ENCODE assay signal across 9 cellular contexts in the genomic region with DNA sequence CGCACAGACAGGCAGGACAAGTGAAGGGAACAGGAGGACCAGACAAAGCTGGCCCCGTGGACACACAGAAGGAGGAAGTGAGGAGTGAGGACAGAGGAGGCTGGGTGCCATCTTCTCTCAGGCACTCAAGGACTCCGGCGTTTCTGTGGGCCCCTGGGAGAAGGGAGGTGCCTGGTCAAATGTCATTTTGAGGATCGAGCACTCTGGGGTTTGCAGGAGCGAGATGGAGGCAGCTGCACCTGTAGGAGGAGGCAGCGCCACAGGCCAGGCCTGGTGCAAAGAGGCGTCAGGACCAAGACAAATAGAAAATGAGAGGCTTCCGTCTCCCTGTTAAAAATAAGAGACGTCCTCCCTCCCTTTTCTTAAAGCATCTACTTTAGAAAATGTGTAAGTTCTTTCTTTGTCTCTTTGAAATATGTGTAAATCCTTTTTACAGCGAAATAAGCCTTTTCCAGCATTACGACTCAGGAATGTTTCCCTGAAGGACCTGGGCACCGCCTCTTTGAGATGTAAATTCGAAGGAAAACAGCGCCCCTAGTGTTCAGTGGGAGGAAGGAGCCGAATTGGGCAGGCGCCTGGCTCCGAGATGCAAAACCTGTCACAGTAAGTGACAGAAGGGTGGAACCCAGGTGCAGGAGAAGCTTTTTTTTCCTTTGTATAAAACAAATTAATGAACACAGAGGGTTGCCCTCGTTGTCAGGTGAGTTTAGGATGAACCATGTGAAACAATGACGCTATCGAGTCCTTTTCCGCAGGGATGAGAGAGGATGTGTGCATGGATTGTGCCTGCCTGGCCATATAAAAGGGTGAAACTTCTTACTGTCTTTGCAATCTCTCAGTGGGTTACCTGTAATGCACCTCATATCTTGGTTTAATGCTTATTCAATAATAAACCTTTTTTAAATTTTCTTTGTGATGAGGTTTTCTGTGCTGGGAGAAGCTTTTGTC. TPM values are rescaled to one million over a fixed set of nuclear protein-coding genes. Genes with fewer than 3 reads are reported as not detected.
A peak's percentile ranks its signal among the peaks of the same experiment; 100 is the strongest.
DNase-seq lines count a peak whose midpoint lies in the region; ATAC-seq and TF ChIP-seq lines count a peak whose summit lies in the region.
"Had no signal": no experiment of that assay in that cellular context is flagged by ENCODE, and none has a peak within 500 bp of the region (broad histone marks: within the 10 kb centered on the region; RNA-seq: fewer than 3 reads in every experiment).

No MANE protein-coding gene starts in this region.

- H3K4me3 Mint-ChIP-seq in WTC11, result peak overlapping the region; percentile 1; the same call in 1 of the 2 replicates

- H3K27ac Mint-ChIP-seq in WTC11, result no peak overlapping the region; the same call in 1 of the 2 replicates

- POLR2A ChIA-PET in WTC11 (lab: Charles Lee), result no interaction called here

- no peak for TF ChIP-seq POLR2A in gastrocnemius medialis (IDR thresholded peaks at IDR 0.05)

- H3K27me3 Mint-ChIP-seq in WTC11 (ENCODE audit: low read depth), result no peaks in the 10 kb centered on the region; the same call in 1 of the 2 replicates

- no peak overlapping the region for H3K4me3 ChIP-seq in gastrocnemius medialis
- H3K4me3 ChIP-seq: ovary had no signal

- H3K9me3 Mint-ChIP-seq in WTC11, result no peaks in the 10 kb centered on the region

- peaks cover 0 to 9% (median 3%) of the 10 kb centered on the region in 3 donors for H3K27me3 ChIP-seq in gastrocnemius medialis
- H3K27me3 ChIP-seq: ovary had no signal

- no peaks in the 10 kb centered on the region for H3K36me3 ChIP-seq in gastrocnemius medialis
- H3K36me3 ChIP-seq: ovary had no signal

- TF ChIP-seq CTCF in WTC11 (IDR thresholded peaks at IDR 0.05), result peak; percentile 86
- peak in 4 of 5 experiments; percentile 19 to 60 (median 38) for TF ChIP-seq CTCF in gastrocnemius medialis (IDR thresholded peaks at IDR 0.05 in 4 of 5, conservative IDR thresholded peaks at IDR 0.05 in 1 of 5)

- H3K9me3 ChIP-seq in gastrocnemius medialis, result no peaks in the 10 kb centered on the region
- H3K9me3 ChIP-seq: ovary had no signal

- ATAC-seq in WTC11, result peak; percentile 85
- no peak for ATAC-seq in gastrocnemius medialis
- ATAC-seq in GM21619 (IDR thresholded peaks at IDR 0.05; ENCODE audit: unreplicated experiment), result no peak
- no peak for ATAC-seq in GM19328 (IDR thresholded peaks at IDR 0.05; ENCODE audit: unreplicated experiment)

- CTCF ChIA-PET in WTC11 (lab: Charles Lee), result interaction anchor here (0.5 to 3.7 kb wide), 26 partner anchors 9 to 311 kb away, joined by 3 to 28 read pairs (median 3); a partner anchor contains a TSS

- intact Hi-C loops in gastrocnemius medialis (cut with DNase I; ENCODE audit: low total_unique reads), result no loop called here

- H3K4me1 ChIP-seq in gastrocnemius medialis, result no peaks in the 10 kb centered on the region

- DNase-seq in AG08395 (ENCODE audit: low spot score), result peak; percentile 58
- DNase-seq in DMS 273 (lab: John Stamatoyannopoulos, UW; ENCODE audit: unreplicated experiment), result peak; percentile 69
- peak; percentile 20 for DNase-seq in LHCN-M2 (ENCODE audit: low read depth)
- peak; percentile 76 for DNase-seq in WTC11 (ENCODE audit: low spot score)
- peak; percentile 34 for DNase-seq in globus pallidus (ENCODE audit: low spot score)
- DNase-seq in gastrocnemius medialis, result no peak

- H3K27ac ChIP-seq in gastrocnemius medialis, result no peak overlapping the region
- H3K27ac ChIP-seq: ovary had no signal

- H3K4me1 Mint-ChIP-seq in WTC11, result peaks cover 14% of the 10 kb centered on the region

- no peaks in the 10 kb centered on the region for H3K36me3 Mint-ChIP-seq in WTC11

- in situ Hi-C loops in gastrocnemius medialis (cut with MboI; ENCODE audit: low sequenced_read_pairs in 4 of 4), result no loop called here

TF ChIP-seq in WTC11, 78 proteins besides CTCF, POLR2A, EP300 and RAD21:
- TF ChIP-seq SP1 (CRISPR knock-in tag; conservative IDR thresholded peaks at IDR 0.05), result no peak
- TF ChIP-seq, protein P1, sequence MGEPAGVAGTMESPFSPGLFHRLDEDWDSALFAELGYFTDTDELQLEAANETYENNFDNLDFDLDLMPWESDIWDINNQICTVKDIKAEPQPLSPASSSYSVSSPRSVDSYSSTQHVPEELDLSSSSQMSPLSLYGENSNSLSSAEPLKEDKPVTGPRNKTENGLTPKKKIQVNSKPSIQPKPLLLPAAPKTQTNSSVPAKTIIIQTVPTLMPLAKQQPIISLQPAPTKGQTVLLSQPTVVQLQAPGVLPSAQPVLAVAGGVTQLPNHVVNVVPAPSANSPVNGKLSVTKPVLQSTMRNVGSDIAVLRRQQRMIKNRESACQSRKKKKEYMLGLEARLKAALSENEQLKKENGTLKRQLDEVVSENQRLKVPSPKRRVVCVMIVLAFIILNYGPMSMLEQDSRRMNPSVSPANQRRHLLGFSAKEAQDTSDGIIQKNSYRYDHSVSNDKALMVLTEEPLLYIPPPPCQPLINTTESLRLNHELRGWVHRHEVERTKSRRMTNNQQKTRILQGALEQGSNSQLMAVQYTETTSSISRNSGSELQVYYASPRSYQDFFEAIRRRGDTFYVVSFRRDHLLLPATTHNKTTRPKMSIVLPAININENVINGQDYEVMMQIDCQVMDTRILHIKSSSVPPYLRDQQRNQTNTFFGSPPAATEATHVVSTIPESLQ (CRISPR knock-in tag; IDR thresholded peaks at IDR 0.05), result no peak
TF ChIP-seq in WTC11: peak in this region for 0.

RNA-seq across cellular contexts. Expression of a gene that starts 1.4 kb away (rescaled TPM):
- total RNA-seq in LHCN-M2 (2014; rRNA removed) (not detected in 2 replicates), WTC11 (2021) (0.17 to 0.32 TPM (median 0.30 TPM) in 3 replicates), gastrocnemius medialis (under 1 TPM in 1 of 4 donors, not detected in 3; 0.03 TPM)
- not detected for polyA plus RNA-seq in LHCN-M2 (2012)

Comparison
In these comparisons a context has a peak if more than half of its experiments do, and no peak if none do; other contexts are left out.
1. DNase-seq: peak in AG08395 (single experiment), DMS 273 (single experiment), LHCN-M2 (single experiment), WTC11 (single experiment) and globus pallidus (single experiment); none in gastrocnemius medialis (0 of 2).